8 cellular contexts compared by ENCODE assay signal in the genomic region with DNA sequence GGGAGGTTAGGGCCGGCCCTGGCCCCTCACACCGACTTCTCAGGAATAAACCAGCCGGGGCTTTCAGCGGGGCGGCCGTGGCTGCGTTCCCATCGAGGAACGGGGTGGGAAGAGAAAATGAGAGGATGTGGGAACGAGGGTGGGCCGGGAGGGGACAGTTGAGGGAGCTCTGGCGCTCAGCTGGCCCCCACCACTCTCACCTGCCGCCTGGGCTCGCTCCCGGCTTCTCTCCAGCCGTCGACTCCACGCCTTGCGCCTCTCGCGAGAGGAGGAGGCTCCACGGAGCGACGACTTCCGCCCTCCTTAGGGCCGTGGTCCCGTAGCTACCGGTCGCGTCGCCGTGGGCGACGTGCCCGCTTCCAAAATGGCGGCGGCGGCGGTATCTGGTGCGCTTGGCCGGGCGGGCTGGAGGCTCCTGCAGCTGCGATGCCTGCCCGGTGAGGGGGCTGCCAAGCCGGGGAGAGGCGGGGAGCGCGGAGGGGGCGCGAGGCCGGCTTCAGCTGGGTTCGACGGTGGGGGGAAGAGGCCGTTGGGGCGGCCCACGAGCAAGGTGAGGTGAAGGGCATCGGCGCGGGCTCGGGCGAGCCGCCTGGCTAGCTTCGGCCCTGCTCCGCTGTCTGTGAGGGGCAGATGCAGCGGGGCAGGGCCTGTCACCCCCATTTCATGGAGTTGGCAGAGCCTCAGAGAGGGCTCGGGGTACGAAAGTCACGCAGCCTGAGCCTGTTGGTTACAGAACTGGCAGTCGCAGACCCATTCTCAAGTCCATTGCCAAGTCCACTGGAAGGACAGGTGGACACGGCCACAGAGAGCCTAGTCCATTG. TPM values are rescaled to one million over a fixed set of nuclear protein-coding genes. Genes with fewer than 3 reads are reported as not detected.
A peak's percentile ranks its signal among the peaks of the same experiment; 100 is the strongest.
DNase-seq lines count a peak whose midpoint lies in the region; ATAC-seq, FAIRE-seq and TF ChIP-seq lines count a peak whose summit lies in the region.

A gene (minus strand): TSS at position 244 of the 821 bp plus-strand sequence. CDS start 6,457 bp downstream, outside the sequence.
A gene with protein sequence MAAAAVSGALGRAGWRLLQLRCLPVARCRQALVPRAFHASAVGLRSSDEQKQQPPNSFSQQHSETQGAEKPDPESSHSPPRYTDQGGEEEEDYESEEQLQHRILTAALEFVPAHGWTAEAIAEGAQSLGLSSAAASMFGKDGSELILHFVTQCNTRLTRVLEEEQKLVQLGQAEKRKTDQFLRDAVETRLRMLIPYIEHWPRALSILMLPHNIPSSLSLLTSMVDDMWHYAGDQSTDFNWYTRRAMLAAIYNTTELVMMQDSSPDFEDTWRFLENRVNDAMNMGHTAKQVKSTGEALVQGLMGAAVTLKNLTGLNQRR (plus strand): TSS at position 338 of the 821 bp plus-strand sequence. CDS start 27 bp downstream, at position 365.

- H4K20me1 ChIP-seq in OCI-LY3 (ENCODE audit: insufficient read depth, low read length) (0 out of 2 replicates have a peak, but pooled peaks cover 4% of the 10 kb centered on the region), endothelial cell of umbilical vein (replicated peaks; ENCODE audit: control insufficient read depth, extremely low read depth, insufficient read depth, low read length) (no peaks in the 10 kb centered on the region)

- TF ChIP-seq POLR2A in endothelial cell of umbilical vein (IDR thresholded peaks at IDR 0.05; ENCODE audit: low read depth, low read length), result peak; percentile 94

- H3K4me1 ChIP-seq in OCI-LY3 (ENCODE audit: low read length), result peaks cover 14% of the 10 kb centered on the region
- H3K4me1 ChIP-seq in endothelial cell of umbilical vein (ENCODE audit: control insufficient read depth, extremely low read depth, insufficient read depth, low read length), result peaks cover 12% of the 10 kb centered on the region

- peak; percentile 98 for ATAC-seq in GM21515 (IDR thresholded peaks at IDR 0.05; ENCODE audit: unreplicated experiment)

- TF ChIP-seq CTCF in D721Med (IDR thresholded peaks at IDR 0.05; ENCODE audit: insufficient read depth, missing control alignments), result no peak
- no peak for TF ChIP-seq CTCF in OCI-LY3 (IDR thresholded peaks at IDR 0.05; ENCODE audit: low read depth, low read length)
- TF ChIP-seq CTCF in endothelial cell of umbilical vein (IDR thresholded peaks at IDR 0.05; ENCODE audit: extremely low read depth in 1 of 2, insufficient read depth in 1 of 2, low read depth in 1 of 2, low read length in 2 of 2), result no peak

- CTCF ChIA-PET in endothelial cell of umbilical vein (lab: Charles Lee), result interaction anchor here (0.7 to 1.7 kb wide), 13 partner anchors 9 to 148 kb away, joined by 3 to 29 read pairs (median 4); a partner anchor contains a TSS

- H2AFZ ChIP-seq in OCI-LY3 (ENCODE audit: low read depth, low read length), result peak within 1 kb of the TSS; percentile 79
- peak within 1 kb of the TSS; percentile 68 for H2AFZ ChIP-seq in endothelial cell of umbilical vein (ENCODE audit: low read depth, low read length)

- H3K9ac ChIP-seq in OCI-LY3 (ENCODE audit: low read length), result peak within 1 kb of the TSS; percentile 92
- peak within 1 kb of the TSS; percentile 94 for H3K9ac ChIP-seq in endothelial cell of umbilical vein (replicated peaks; ENCODE audit: extremely low read depth, insufficient read depth, low read length)

- no peak for FAIRE-seq in D721Med (lab: Jason Lieb, UNC)
- peak; percentile 74 for FAIRE-seq in endothelial cell of umbilical vein (lab: Jason Lieb, UNC)

- H3K27ac ChIP-seq in OCI-LY3 (ENCODE audit: low read length) (peak within 1 kb of the TSS; percentile 46), endothelial cell of umbilical vein (ENCODE audit: insufficient read depth, low read depth, low read length) (peak within 1 kb of the TSS; percentile 56)

- no peaks in the 10 kb centered on the region for H3K27me3 ChIP-seq in OCI-LY3 (ENCODE audit: low read depth, low read length)
- no peaks in the 10 kb centered on the region for H3K27me3 ChIP-seq in endothelial cell of umbilical vein (ENCODE audit: control insufficient read depth in 2 of 2, insufficient read depth in 2 of 2, low read length in 2 of 2)

- H3K79me2 ChIP-seq in OCI-LY3 (ENCODE audit: low read length) (peaks cover 51% of the 10 kb centered on the region), endothelial cell of umbilical vein (ENCODE audit: control insufficient read depth, insufficient read depth, low read length) (peaks cover 55% of the 10 kb centered on the region)

- H3K9me3 ChIP-seq in OCI-LY3 (ENCODE audit: insufficient read depth, low read length) (no peaks in the 10 kb centered on the region), endothelial cell of umbilical vein (replicated peaks; ENCODE audit: control insufficient read depth, insufficient read depth, low read length) (no peaks in the 10 kb centered on the region)

- POLR2A ChIA-PET in endothelial cell of umbilical vein (lab: Charles Lee), result interaction anchor here (0.5 to 1.0 kb wide), 4 partner anchors 15 to 139 kb away, joined by 3 to 4 read pairs (median 3); a partner anchor contains a TSS

- H3K36me3 ChIP-seq in OCI-LY3 (replicated peaks; ENCODE audit: low read depth, low read length) (peaks cover 5% of the 10 kb centered on the region), endothelial cell of umbilical vein (ENCODE audit: control insufficient read depth in 2 of 2, extremely low read depth in 1 of 2, insufficient read depth in 2 of 2, low read length in 2 of 2) (no peaks in the 10 kb centered on the region)

- dilution Hi-C loops in endothelial cell of umbilical vein (cut with MboI; ENCODE audit: extremely low pct_ligation_motif_present, low sequenced_read_pairs), result no loop called here

- peak within 1 kb of the TSS; percentile 84 for H3K4me2 ChIP-seq in OCI-LY3 (ENCODE audit: low read length)
- peak within 1 kb of the TSS; percentile 83 for H3K4me2 ChIP-seq in endothelial cell of umbilical vein (ENCODE audit: insufficient read depth, low read length)

- H3K4me3 ChIP-seq in OCI-LY3 (ENCODE audit: low read length) (peak within 1 kb of the TSS; percentile 91), endothelial cell of umbilical vein (replicated peaks in 1 of 3; ENCODE audit: insufficient read depth in 1 of 3, low read depth in 1 of 3, low read length in 3 of 3) (peak within 1 kb of the TSS; percentile 43 to 93 (median 78))

- BruUV-seq in endothelial cell of umbilical vein (replicated peaks; lab: Mats Ljungman, UMichigan), result TSS peak; percentile 33

- H3K9me1 ChIP-seq in endothelial cell of umbilical vein (replicated peaks; ENCODE audit: control insufficient read depth, extremely low read depth, insufficient read depth, low read length), result no peaks in the 10 kb centered on the region

- DNase-seq in D721Med (ENCODE audit: insufficient read length, low spot score) (peak; percentile 47), HuH-7 (ENCODE audit: low spot score) (peak; percentile 79), endothelial cell of umbilical vein (ENCODE audit: low read depth, low spot score) (peak; percentile 92), middle frontal gyrus (ENCODE audit: extremely low spot score, low spot score) (peak; percentile 88)
- peak; percentile 95 for DNase-seq in activated CD8-positive, alpha-beta memory T cell treated with anti-CD3 and anti-CD28 coated beads, Interleukin-2, amount 50 U/mL, for 48 hours
- DNase-seq in stimulated activated CD8-positive, alpha-beta memory T cell treated with anti-CD3 and anti-CD28 coated beads, Interleukin-2, amount 100 ng/mL, for 1 hour (ENCODE audit: low read depth in 2 of 2), result peak; percentile 84 to 87

- intact Hi-C loops in endothelial cell of umbilical vein (cut with micrococcal nuclease), result loop anchor here (1.0 kb wide), 2 partner anchors 15 to 147 kb away; a partner anchor contains a TSS

TF ChIP-seq in endothelial cell of umbilical vein, 7 proteins besides CTCF, POLR2A, EP300 and RAD21:
- TF ChIP-seq EZH2 (IDR thresholded peaks at IDR 0.05; ENCODE audit: borderline replicate concordance, low read depth, low read length, severe bottlenecking) (no peak), POLR2AphosphoS5 (IDR thresholded peaks at IDR 0.05; ENCODE audit: insufficient read depth, low read depth, low read length) (peak; percentile 98), MYC (IDR thresholded peaks at IDR 0.05; ENCODE audit: low read depth, low read length) (peak; percentile 50), JUN (IDR thresholded peaks at IDR 0.05; ENCODE audit: borderline replicate concordance, insufficient read depth, insufficient read length, low read depth) (no peak)
- TF ChIP-seq, protein P1, sequence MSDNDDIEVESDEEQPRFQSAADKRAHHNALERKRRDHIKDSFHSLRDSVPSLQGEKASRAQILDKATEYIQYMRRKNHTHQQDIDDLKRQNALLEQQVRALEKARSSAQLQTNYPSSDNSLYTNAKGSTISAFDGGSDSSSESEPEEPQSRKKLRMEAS (IDR thresholded peaks at IDR 0.05; ENCODE audit: insufficient read depth, insufficient read length), result peak; percentile 63

RNA-seq across cellular contexts. Expression of the first gene that starts in this region (rescaled TPM):
- total RNA-seq in endothelial cell of umbilical vein, result 70.9 and 77.9 TPM in 2 replicates
- 70.7 and 74.6 TPM in 2 replicates for polyA plus RNA-seq in endothelial cell of umbilical vein
- 75.4 and 79.5 TPM in 2 replicates for polyA plus RNA-seq in endothelial cell of umbilical vein (2011; cell fraction: cytosol; rRNA removed)
- 58.5 and 59.3 TPM in 2 replicates for polyA plus RNA-seq in endothelial cell of umbilical vein (2011; cell fraction: nucleus; rRNA removed)
- 68.9 and 85.7 TPM in 2 replicates for polyA plus RNA-seq in endothelial cell of umbilical vein (2012)
- 54.0 and 60.6 TPM in 2 replicates for polyA minus RNA-seq in endothelial cell of umbilical vein
- polyA minus RNA-seq in endothelial cell of umbilical vein (2011; cell fraction: cytosol; rRNA and poly(A)+ RNA removed), result 24.8 TPM
- polyA minus RNA-seq in endothelial cell of umbilical vein (2011; cell fraction: nucleus; rRNA and poly(A)+ RNA removed), result 19.1 and 34.2 TPM in 2 replicates

RNA-seq across cellular contexts. Expression of the second gene that starts in this region (rescaled TPM):
- 42.1 and 42.5 TPM in 2 replicates for total RNA-seq in endothelial cell of umbilical vein
- polyA plus RNA-seq in endothelial cell of umbilical vein, result 78.3 and 83.6 TPM in 2 replicates
- 77.5 and 80.1 TPM in 2 replicates for polyA plus RNA-seq in endothelial cell of umbilical vein (2011; cell fraction: cytosol; rRNA removed)
- 130 and 136 TPM in 2 replicates for polyA plus RNA-seq in endothelial cell of umbilical vein (2011; cell fraction: nucleus; rRNA removed)
- polyA plus RNA-seq in endothelial cell of umbilical vein (2012), result 45.1 and 49.5 TPM in 2 replicates
- polyA minus RNA-seq in endothelial cell of umbilical vein, result 65.5 and 67.5 TPM in 2 replicates
- 50.9 TPM for polyA minus RNA-seq in endothelial cell of umbilical vein (2011; cell fraction: cytosol; rRNA and poly(A)+ RNA removed)
- 27.8 and 29.9 TPM in 2 replicates for polyA minus RNA-seq in endothelial cell of umbilical vein (2011; cell fraction: nucleus; rRNA and poly(A)+ RNA removed)

Comparison
In these comparisons a context has a peak if more than half of its experiments do, and no peak if none do; other contexts are left out.
1. Peak in every context shown above with its lines: DNase-seq, ATAC-seq, H3K4me3 ChIP-seq and H3K27ac ChIP-seq.